In the genomic region with DNA sequence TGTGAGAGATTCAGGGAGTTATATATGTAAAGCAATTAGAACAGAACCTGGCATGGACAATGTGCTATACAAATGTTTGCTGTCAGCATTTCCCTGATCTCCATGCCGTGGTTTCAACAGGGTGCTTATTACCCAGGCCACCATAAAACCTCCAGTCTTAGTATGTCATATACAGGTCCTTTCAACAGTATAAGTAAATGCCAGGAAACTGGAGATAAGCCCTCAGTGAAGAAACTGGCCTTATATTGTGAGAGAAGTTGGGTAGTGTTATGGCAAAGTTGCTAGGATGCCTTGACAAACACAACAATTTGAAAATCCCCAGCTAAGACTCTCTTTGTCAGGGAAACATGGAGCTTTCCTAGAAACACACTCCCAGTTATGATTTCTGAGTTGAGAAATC, we compare ENCODE assay signal across 24 cellular contexts.
DNase-seq lines count a peak whose midpoint lies in the region; ATAC-seq and TF ChIP-seq lines count a peak whose summit lies in the region.
"Had no signal": no experiment of that assay in that cellular context is flagged by ENCODE, and none has a peak within 500 bp of the region (broad histone marks: within the 10 kb centered on the region; RNA-seq: fewer than 3 reads in every experiment).

No MANE protein-coding gene starts in this region.

- H3K36me3 ChIP-seq in esophagus squamous epithelium: no peaks in the 10 kb centered on the region
- no peaks in the 10 kb centered on the region for H3K36me3 ChIP-seq in left ventricle myocardium inferior
- H3K36me3 ChIP-seq in uterus: no peaks in the 10 kb centered on the region
- H3K36me3 ChIP-seq: adrenal gland, BE2C, tibial artery had no signal

- H3K4me1 ChIP-seq in esophagus squamous epithelium (peaks cover 0 to 3% (median 0%) of the 10 kb centered on the region in 3 donors), left ventricle myocardium inferior (peaks cover 24% of the 10 kb centered on the region), uterus (no peaks in the 10 kb centered on the region)
- H3K4me1 ChIP-seq: adrenal gland, tibial artery had no signal

- no peak for DNase-seq in esophagus squamous epithelium (lab: John Stamatoyannopoulos, UW)
- DNase-seq in left ventricle myocardium inferior: no peak
- no peak for DNase-seq in uterus
- DNase-seq in stimulated activated CD8-positive, alpha-beta memory T cell treated with anti-CD3 and anti-CD28 coated beads, Interleukin-4, amount 100 ng/mL, for 48 hours: no peak
- DNase-seq in SK-N-DZ (ENCODE audit: low spot score): no peak
- DNase-seq: activated CD8-positive, alpha-beta memory T cell treated with anti-CD3 and anti-CD28 coated beads, Interleukin-2, amount 10 ng/mL, durations not matched to agents 7 days and 5 days; adrenal gland; BE2C; caudate nucleus; COR-L47; DND-41; dorsolateral prefrontal cortex; HFFc6; NCI-H146; NCI-H82; retina; tibial artery had no signal

- H3K36me3 Mint-ChIP-seq in nephron (ENCODE audit: low read depth): no peaks in the 10 kb centered on the region
- H3K36me3 Mint-ChIP-seq: activated CD8-positive, alpha-beta memory T cell treated with anti-CD3 and anti-CD28 coated beads, Interleukin-2, amount 10 ng/mL, durations not matched to agents 7 days and 5 days; stimulated activated memory B cell treated with anti-CD40 and anti-IgM and Interleukin-4, amounts not matched to agents 10 μg/mL and 1 μg/mL and 100 μg/mL, for 72 hours had no signal

- no peak overlapping the region for H3K4me3 Mint-ChIP-seq in nephron
- H3K4me3 Mint-ChIP-seq: activated CD8-positive, alpha-beta memory T cell treated with anti-CD3 and anti-CD28 coated beads, Interleukin-2, amount 10 ng/mL, durations not matched to agents 7 days and 5 days; HFFc6; stimulated activated memory B cell treated with anti-CD40 and anti-IgM and Interleukin-4, amounts not matched to agents 10 μg/mL and 1 μg/mL and 100 μg/mL, for 72 hours had no signal

- no peaks in the 10 kb centered on the region for H3K9me3 ChIP-seq in esophagus squamous epithelium
- H3K9me3 ChIP-seq in left ventricle myocardium inferior (replicated peaks): no peaks in the 10 kb centered on the region
- H3K9me3 ChIP-seq in uterus: no peaks in the 10 kb centered on the region
- H3K9me3 ChIP-seq: adrenal gland, BE2C, tibial artery had no signal

- H3K27ac Mint-ChIP-seq in nephron: peak overlapping the region; percentile 79 to 98 (median 94)
- H3K27ac Mint-ChIP-seq: activated CD8-positive, alpha-beta memory T cell treated with anti-CD3 and anti-CD28 coated beads, Interleukin-2, amount 10 ng/mL, durations not matched to agents 7 days and 5 days; activated T-helper 2 cell treated with anti-CD3 and anti-CD28 coated beads, Interferon-gamma antibody, Interleukin-2, Interleukin-4, amounts not matched to agents 10 μg/mL and 5 μg/mL and 100 μg/mL, durations not matched to agents 14 hours and 24 hours and 36 hours; HFFc6; stimulated activated memory B cell treated with anti-CD40 and anti-IgM and Interleukin-4, amounts not matched to agents 10 μg/mL and 1 μg/mL and 100 μg/mL, for 72 hours had no signal

- H3K27me3 Mint-ChIP-seq in nephron (ENCODE audit: low read depth): no peaks in the 10 kb centered on the region
- H3K27me3 Mint-ChIP-seq: activated CD8-positive, alpha-beta memory T cell treated with anti-CD3 and anti-CD28 coated beads, Interleukin-2, amount 10 ng/mL, durations not matched to agents 7 days and 5 days; stimulated activated memory B cell treated with anti-CD40 and anti-IgM and Interleukin-4, amounts not matched to agents 10 μg/mL and 1 μg/mL and 100 μg/mL, for 72 hours had no signal

- no peaks in the 10 kb centered on the region for H3K9me3 Mint-ChIP-seq in nephron
- H3K9me3 Mint-ChIP-seq: HFFc6 had no signal

- TF ChIP-seq CTCF in esophagus squamous epithelium (IDR thresholded peaks at IDR 0.05) (no peak), left ventricle myocardium inferior (IDR thresholded peaks at IDR 0.05; ENCODE audit: borderline replicate concordance) (no peak), nephron (IDR thresholded peaks at IDR 0.05; ENCODE audit: unreplicated experiment in 3 of 3) (no peak), uterus (IDR thresholded peaks at IDR 0.05) (no peak)

- intact Hi-C loops in esophagus squamous epithelium (cut with DNase I): no loop called here
- intact Hi-C loops in left ventricle myocardium inferior (cut with micrococcal nuclease): no loop called here
- intact Hi-C loops in uterus (cut with DNase I; ENCODE audit: low total_unique reads): no loop called here

- H3K4me3 ChIP-seq in esophagus squamous epithelium (no peak overlapping the region), left ventricle myocardium inferior (no peak overlapping the region), uterus (no peak overlapping the region)
- H3K4me3 ChIP-seq: adrenal gland, dorsolateral prefrontal cortex, tibial artery had no signal

- no peak for ATAC-seq in HG03108 (IDR thresholded peaks at IDR 0.05; ENCODE audit: unreplicated experiment)
- ATAC-seq: activated CD8-positive, alpha-beta memory T cell treated with anti-CD3 and anti-CD28 coated beads, Interleukin-2, amount 10 ng/mL, durations not matched to agents 7 days and 5 days; Panc1; stimulated activated memory B cell treated with anti-CD40 and anti-IgM and Interleukin-4, amounts not matched to agents 10 μg/mL and 1 μg/mL and 100 μg/mL, for 72 hours had no signal

- TF ChIP-seq POLR2A in esophagus squamous epithelium (IDR thresholded peaks at IDR 0.05): no peak
- no peak for TF ChIP-seq POLR2A in uterus (IDR thresholded peaks at IDR 0.05)

- H3K27ac ChIP-seq in esophagus squamous epithelium (peak overlapping the region in 3 of 4 donors; percentile 27 to 66 (median 42)), left ventricle myocardium inferior (replicated peaks) (peak overlapping the region; percentile 64), uterus (peak overlapping the region; percentile 74 to 92)
- H3K27ac ChIP-seq: adrenal gland, epithelial cell of prostate, HL-60, tibial artery had no signal

- peaks cover 51% of the 10 kb centered on the region for H3K4me1 Mint-ChIP-seq in nephron
- H3K4me1 Mint-ChIP-seq: activated CD8-positive, alpha-beta memory T cell treated with anti-CD3 and anti-CD28 coated beads, Interleukin-2, amount 10 ng/mL, durations not matched to agents 7 days and 5 days; stimulated activated memory B cell treated with anti-CD40 and anti-IgM and Interleukin-4, amounts not matched to agents 10 μg/mL and 1 μg/mL and 100 μg/mL, for 72 hours had no signal

- 20 to 21% methylated on average over 1 of the region's 1 CpG for WGBS in esophagus squamous epithelium, 2 donors

- H3K27me3 ChIP-seq in esophagus squamous epithelium: no peaks in the 10 kb centered on the region
- no peaks in the 10 kb centered on the region for H3K27me3 ChIP-seq in left ventricle myocardium inferior (ENCODE audit: low read depth)
- H3K27me3 ChIP-seq in uterus: no peaks in the 10 kb centered on the region
- H3K27me3 ChIP-seq: adrenal gland, BE2C, dorsolateral prefrontal cortex, tibial artery had no signal
